Comparison of ENCODE assay signal across 31 cellular contexts in the genomic region with DNA sequence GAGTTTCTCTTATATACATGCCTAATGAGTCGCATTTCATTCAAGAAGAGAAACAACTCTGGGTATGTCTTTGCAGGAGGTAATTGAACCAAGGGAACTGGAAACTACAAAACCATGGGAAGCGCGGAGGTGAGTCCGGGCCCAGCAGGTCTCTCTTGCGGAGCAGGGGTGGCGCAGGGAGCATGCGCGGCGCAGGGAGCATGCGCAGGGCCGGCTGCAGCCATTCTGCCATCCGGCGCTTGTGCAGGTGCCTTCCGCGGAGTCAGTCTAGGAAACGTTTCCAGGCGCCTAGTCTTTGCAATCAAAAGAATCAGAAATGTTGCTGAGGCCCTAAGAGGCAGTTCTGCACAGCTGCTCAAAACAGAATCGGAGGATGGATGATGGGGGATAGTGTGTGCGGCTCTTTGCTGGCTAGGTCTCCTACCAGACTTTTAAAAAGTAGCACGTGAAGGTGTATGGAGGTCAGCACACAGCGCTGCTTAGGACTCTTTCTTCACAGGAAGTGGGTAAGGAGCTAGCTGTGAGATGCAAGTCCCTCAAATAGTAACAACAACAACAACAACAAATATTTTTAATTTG.
"Had no signal": no experiment of that assay in that cellular context is flagged by ENCODE, and none has a peak within 500 bp of the region (broad histone marks: within the 10 kb centered on the region; RNA-seq: fewer than 3 reads in every experiment).

No MANE protein-coding gene starts in this region.

- FAIRE-seq: endometrium, frontal cortex had no signal

- H3K4me1 Mint-ChIP-seq: activated B cell treated with CpG ODN at 0.5 μM for 24 hours; activated naive CD4-positive, alpha-beta T cell treated with anti-CD3 and anti-CD28 coated beads, Interleukin-2, amount 10 ng/mL, durations not matched to agents 7 days and 5 days; activated naive CD8-positive, alpha-beta T cell treated with anti-CD3 and anti-CD28 coated beads, Interleukin-2, amount 10 ng/mL, durations not matched to agents 7 days and 5 days; activated T-helper 17 cell treated with anti-CD3 and anti-CD28 coated beads, Interleukin-2, amount 50 U/mL, for 72 hours; brain; T-helper 17 cell had no signal

- H3K27me3 Mint-ChIP-seq: activated B cell treated with CpG ODN at 0.5 μM for 24 hours; activated CD8-positive, alpha-beta T cell treated with anti-CD3 and anti-CD28 coated beads for 36 hours; activated naive CD4-positive, alpha-beta T cell treated with anti-CD3 and anti-CD28 coated beads, Interleukin-2, amount 10 ng/mL, durations not matched to agents 7 days and 5 days; activated naive CD8-positive, alpha-beta T cell treated with anti-CD3 and anti-CD28 coated beads, Interleukin-2, amount 10 ng/mL, durations not matched to agents 7 days and 5 days; activated T-helper 17 cell treated with anti-CD3 and anti-CD28 coated beads, Interleukin-2, amount 50 U/mL, for 72 hours; T-helper 17 cell had no signal

- H3K36me3 ChIP-seq: ascending aorta, breast epithelium, cardiac muscle cell, colonic mucosa, WERI-Rb-1 had no signal

- ATAC-seq: activated CD4-positive, CD25-positive, alpha-beta regulatory T cell treated with anti-CD3 and anti-CD28 coated beads, Interleukin-2, amount 50 U/mL, for 24 hours; activated CD8-positive, alpha-beta T cell treated with anti-CD3 and anti-CD28 coated beads for 36 hours; activated naive CD4-positive, alpha-beta T cell treated with anti-CD3 and anti-CD28 coated beads, Interleukin-2, amount 50 U/mL, for 72 hours; activated T-cell treated with anti-CD3 and anti-CD28 coated beads, Interleukin-2, amount 50 U/mL, for 4 hours; activated T-helper 17 cell treated with anti-CD3 and anti-CD28 coated beads, Interleukin-2, amount 50 U/mL, for 72 hours; esophagus mucosa; T-helper 17 cell had no signal

- DNase-seq: activated B cell treated with CpG ODN at 0.5 μM for 24 hours; activated CD4-positive, alpha-beta T cell treated with anti-CD3 and anti-CD28 coated beads for 48 hours; activated CD4-positive, alpha-beta T cell treated with anti-CD3 and anti-CD28 coated beads, Interleukin-2, amount 50 U/mL, for 1 hour; activated CD4-positive, alpha-beta T cell treated with anti-CD3 and anti-CD28 coated beads, Interleukin-2, amount 50 U/mL, for 48 hours; activated CD8-positive, alpha-beta memory T cell treated with anti-CD3 and anti-CD28 coated beads for 24 hours; activated CD8-positive, alpha-beta T cell treated with anti-CD3 and anti-CD28 coated beads for 36 hours; activated effector memory CD4-positive, alpha-beta T cell treated with Interleukin-2 at 50 U/mL for 16 hours; activated naive CD4-positive, alpha-beta T cell; activated naive CD4-positive, alpha-beta T cell treated with anti-CD3 and anti-CD28 coated beads, Interleukin-2, amount 10 ng/mL, durations not matched to agents 7 days and 5 days; activated naive CD8-positive, alpha-beta T cell treated with anti-CD3 and anti-CD28 coated beads, Interleukin-2, amount 10 ng/mL, durations not matched to agents 7 days and 5 days; activated T-cell treated with anti-CD3 and anti-CD28 coated beads, Interleukin-2, amount 50 U/mL, for 4 hours; central memory CD4-positive, alpha-beta T cell; cerebellar nuclear complex; colonic mucosa; effector CD8-positive, alpha-beta T cell; foreskin fibroblast; T-helper 1 cell; T-helper 17 cell; T1000; WERI-Rb-1 had no signal

- H3K4me3 ChIP-seq: ascending aorta, breast epithelium, cardiac muscle cell, colonic mucosa had no signal

- H3K4me3 Mint-ChIP-seq: activated B cell treated with CpG ODN at 0.5 μM for 24 hours; activated CD8-positive, alpha-beta T cell treated with anti-CD3 and anti-CD28 coated beads for 36 hours; activated naive CD4-positive, alpha-beta T cell treated with anti-CD3 and anti-CD28 coated beads, Interleukin-2, amount 10 ng/mL, durations not matched to agents 7 days and 5 days; activated naive CD8-positive, alpha-beta T cell treated with anti-CD3 and anti-CD28 coated beads, Interleukin-2, amount 10 ng/mL, durations not matched to agents 7 days and 5 days; activated T-cell treated with anti-CD3 and anti-CD28 coated beads, Interleukin-2, amount 50 U/mL, for 4 hours; activated T-helper 17 cell treated with anti-CD3 and anti-CD28 coated beads, Interleukin-2, amount 50 U/mL, for 72 hours; brain; T-helper 17 cell; T-helper 2 cell treated with Interferon-gamma antibody and Interleukin-4, amounts not matched to agents 5 μg/mL and 100 μg/mL, for 36 hours had no signal

- H3K9me3 Mint-ChIP-seq: activated naive CD4-positive, alpha-beta T cell treated with anti-CD3 and anti-CD28 coated beads, Interleukin-2, amount 10 ng/mL, durations not matched to agents 7 days and 5 days had no signal

- H3K4me1 ChIP-seq: ascending aorta, breast epithelium, colonic mucosa had no signal

- H3K27me3 ChIP-seq: ascending aorta, breast epithelium, cardiac muscle cell, colonic mucosa had no signal

- H3K27ac ChIP-seq: ascending aorta, breast epithelium, cardiac muscle cell, colonic mucosa, WERI-Rb-1 had no signal

- H3K27ac Mint-ChIP-seq: activated B cell treated with CpG ODN at 0.5 μM for 24 hours; activated CD8-positive, alpha-beta T cell treated with anti-CD3 and anti-CD28 coated beads for 36 hours; activated naive CD4-positive, alpha-beta T cell treated with anti-CD3 and anti-CD28 coated beads, Interleukin-2, amount 10 ng/mL, durations not matched to agents 7 days and 5 days; activated naive CD4-positive, alpha-beta T cell treated with anti-CD3 and anti-CD28 coated beads, Interleukin-2, amount 50 U/mL, for 72 hours; activated naive CD8-positive, alpha-beta T cell treated with anti-CD3 and anti-CD28 coated beads, Interleukin-2, amount 10 ng/mL, durations not matched to agents 7 days and 5 days; activated T-helper 17 cell treated with anti-CD3 and anti-CD28 coated beads, Interleukin-2, amount 50 U/mL, for 72 hours; brain; T-helper 17 cell; T-helper 2 cell treated with Interferon-gamma antibody and Interleukin-4, amounts not matched to agents 5 μg/mL and 100 μg/mL, for 36 hours had no signal

- H3K9me3 ChIP-seq: ascending aorta, breast epithelium, colonic mucosa had no signal
